ENCODE assay signal across 28 cellular contexts in the genomic region with DNA sequence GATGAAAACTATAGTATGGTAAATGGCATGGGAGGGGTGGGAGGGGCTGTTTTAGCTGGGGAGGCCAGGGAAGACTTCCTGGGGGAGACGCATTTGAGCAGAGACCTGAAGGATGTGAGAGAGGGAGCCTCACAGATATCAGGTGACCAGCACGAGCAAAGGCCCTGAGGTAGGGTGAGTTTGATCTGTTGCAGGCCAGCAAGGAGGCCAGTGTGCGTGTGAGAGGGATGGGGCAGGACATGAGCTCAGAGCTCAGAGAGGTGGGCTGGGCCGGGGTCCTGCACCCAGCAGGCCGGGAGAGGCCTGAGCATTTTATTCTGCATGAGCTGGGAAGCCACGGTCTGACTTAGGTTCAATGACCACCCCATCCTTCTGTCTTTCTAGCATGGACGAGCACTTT.
"Had no signal": no experiment of that assay in that cellular context is flagged by ENCODE, and none has a peak within 500 bp of the region (broad histone marks: within the 10 kb centered on the region; RNA-seq: fewer than 3 reads in every experiment).

No MANE protein-coding gene starts in this region.

- H3K4me1 ChIP-seq: foreskin keratinocyte, gastrocnemius medialis had no signal

- H3K4me3 ChIP-seq: gastrocnemius medialis, heart left ventricle had no signal

- H3K27me3 ChIP-seq: brain microvascular endothelial cell, foreskin keratinocyte had no signal

- H3K27ac ChIP-seq: brain microvascular endothelial cell, foreskin keratinocyte, gastrocnemius medialis, heart left ventricle, WERI-Rb-1 had no signal

- H3K36me3 ChIP-seq: brain microvascular endothelial cell, gastrocnemius medialis, heart left ventricle, WERI-Rb-1 had no signal

- FAIRE-seq: astrocyte, colon had no signal

- DNase-seq: activated B cell treated with CpG ODN at 0.5 μM for 24 hours; activated CD4-positive, alpha-beta T cell treated with anti-CD3 and anti-CD28 coated beads for 1 hour; activated CD4-positive, alpha-beta T cell treated with anti-CD3 and anti-CD28 coated beads for 4 hours; activated CD4-positive, alpha-beta T cell treated with anti-CD3 and anti-CD28 coated beads, Interleukin-2, amount 50 U/mL, for 1 hour; activated CD4-positive, alpha-beta T cell treated with anti-CD3 and anti-CD28 coated beads, Interleukin-2, amount 50 U/mL, for 48 hours; activated CD8-positive, alpha-beta memory T cell treated with anti-CD3 and anti-CD28 coated beads for 24 hours; activated CD8-positive, alpha-beta T cell treated with anti-CD3 and anti-CD28 coated beads for 36 hours; activated effector memory CD4-positive, alpha-beta T cell treated with Interleukin-2 at 50 U/mL for 16 hours; activated gamma-delta T cell treated with Interleukin-2 at 50 U/mL for 16 hours; activated naive CD4-positive, alpha-beta T cell treated with anti-CD3 and anti-CD28 coated beads, Interleukin-2, amount 50 U/mL, for 16 hours; activated naive CD4-positive, alpha-beta T cell treated with Interleukin-2 at 50 U/mL for 16 hours; activated T-cell treated with anti-CD3 and anti-CD28 coated beads, Interleukin-2, amount 50 U/mL, for 4 hours; amniotic stem cell; anterior cingulate cortex; brain microvascular endothelial cell; cortex of kidney; dermis blood vessel endothelial cell; effector CD4-positive, alpha-beta T cell; effector memory CD8-positive, alpha-beta T cell; gastrocnemius medialis; glutamatergic neuron; heart left ventricle; hypothalamus; T1000; WERI-Rb-1 had no signal

- H3K9me3 ChIP-seq: gastrocnemius medialis, heart left ventricle had no signal

- ATAC-seq: activated CD8-positive, alpha-beta T cell treated with anti-CD3 and anti-CD28 coated beads for 36 hours; activated T-cell treated with anti-CD3 and anti-CD28 coated beads, Interleukin-2, amount 50 U/mL, for 4 hours; effector memory CD8-positive, alpha-beta T cell; gastrocnemius medialis; heart left ventricle had no signal
